26 cellular contexts compared by ENCODE assay signal in the genomic region with DNA sequence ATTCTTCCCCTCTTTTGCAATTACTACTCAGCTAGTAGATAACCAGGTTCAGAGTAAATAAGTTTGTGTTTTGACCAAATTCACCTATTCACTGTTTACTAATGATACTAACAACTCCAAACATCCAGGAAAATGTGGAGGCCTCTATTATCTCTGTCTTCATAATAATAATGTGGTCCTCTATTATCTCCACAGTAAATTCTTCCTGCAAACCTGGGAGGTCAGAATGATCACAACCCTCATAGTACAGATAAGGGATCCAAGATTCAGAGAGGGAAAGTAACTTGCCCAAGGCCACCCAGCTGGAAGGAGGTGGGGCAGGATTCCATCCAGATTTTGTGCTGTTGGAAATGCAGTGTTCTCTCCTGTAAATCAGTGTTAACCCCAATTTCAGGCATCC. TPM values are rescaled to one million over a fixed set of nuclear protein-coding genes. Genes with fewer than 3 reads are reported as not detected.
"Had no signal": no experiment of that assay in that cellular context is flagged by ENCODE, and none has a peak within 500 bp of the region (broad histone marks: within the 10 kb centered on the region; RNA-seq: fewer than 3 reads in every experiment).

No MANE protein-coding gene starts in this region.

- H3K9me3 ChIP-seq: colonic mucosa, esophagus muscularis mucosa, esophagus squamous epithelium, gastrocnemius medialis, gastroesophageal sphincter, heart left ventricle, heart right ventricle had no signal

- H3K36me3 ChIP-seq: colonic mucosa, esophagus muscularis mucosa, esophagus squamous epithelium, gastrocnemius medialis, gastroesophageal sphincter, heart left ventricle, heart right ventricle had no signal

- ATAC-seq: effector memory CD8-positive, alpha-beta T cell; esophagus mucosa; foreskin keratinocyte; gastrocnemius medialis; gastroesophageal sphincter; heart left ventricle; heart right ventricle had no signal

- H3K4me3 Mint-ChIP-seq: dendritic cell treated with granulocyte-macrophage colony-stimulating factor and Interleukin-4, amounts not matched to agents 40 ng/mL and 50 ng/mL, for 4 days; effector memory CD8-positive, alpha-beta T cell; endodermal cell had no signal

- H3K4me1 ChIP-seq: colonic mucosa, esophagus muscularis mucosa, esophagus squamous epithelium, foreskin keratinocyte, gastrocnemius medialis, gastroesophageal sphincter, heart left ventricle, heart right ventricle had no signal

- H3K4me3 ChIP-seq: colonic mucosa, coronary artery, dorsolateral prefrontal cortex, esophagus muscularis mucosa, esophagus squamous epithelium, gastrocnemius medialis, gastroesophageal sphincter, heart left ventricle, heart right ventricle had no signal

- H3K9me3 Mint-ChIP-seq: dendritic cell treated with granulocyte-macrophage colony-stimulating factor and Interleukin-4, amounts not matched to agents 40 ng/mL and 50 ng/mL, for 4 days; endodermal cell had no signal

- H3K27ac Mint-ChIP-seq: dendritic cell treated with granulocyte-macrophage colony-stimulating factor and Interleukin-4, amounts not matched to agents 40 ng/mL and 50 ng/mL, for 4 days; effector memory CD8-positive, alpha-beta T cell; endodermal cell had no signal

- DNase-seq: colonic mucosa; cortex of kidney; dermis blood vessel endothelial cell; dorsolateral prefrontal cortex; effector CD4-positive, alpha-beta T cell; effector CD8-positive, alpha-beta T cell; effector memory CD4-positive, alpha-beta T cell; effector memory CD8-positive, alpha-beta T cell; endodermal cell; erythroblast; esophagus squamous epithelium; foreskin fibroblast; foreskin keratinocyte; foreskin melanocyte; gastrocnemius medialis; glutamatergic neuron; head of caudate nucleus; heart left ventricle; heart right ventricle had no signal

- H3K27ac ChIP-seq: colonic mucosa, coronary artery, dorsolateral prefrontal cortex, epithelial cell of prostate, esophagus muscularis mucosa, esophagus squamous epithelium, foreskin keratinocyte, gastrocnemius medialis, gastroesophageal sphincter, heart left ventricle, heart right ventricle had no signal

RNA-seq across cellular contexts. Expression of a gene that starts 9.6 kb away (rescaled TPM):
- total RNA-seq: endothelial cell of umbilical vein had no signal
- polyA plus RNA-seq: endothelial cell of umbilical vein had no signal
